In genomic region chr13:71880753-71881541, GRCh38 we compare ENCODE assay signal across 1 cellular context.
TF ChIP-seq lines count a peak whose summit lies in the region.

No MANE protein-coding gene starts in this region.

TF ChIP-seq in GM23338, 12 proteins besides CTCF, POLR2A, EP300 and RAD21 (continued from another document):
- TF ChIP-seq ZNF462 (CRISPR knock-in tag; IDR thresholded peaks at IDR 0.05) (no peak), EZH2phosphoT487 (IDR thresholded peaks at IDR 0.05; ENCODE audit: unreplicated experiment) (no peak), JUNB (IDR thresholded peaks at IDR 0.05; ENCODE audit: unreplicated experiment) (no peak), ETS1 (IDR thresholded peaks at IDR 0.05) (no peak), NANOG (IDR thresholded peaks at IDR 0.05; ENCODE audit: borderline replicate concordance) (no peak), ZNF114 (CRISPR knock-in tag; IDR thresholded peaks at IDR 0.05) (no peak), CREB1 (CRISPR knock-in tag; IDR thresholded peaks at IDR 0.05; ENCODE audit: low read depth) (no peak)
